In the genomic region with DNA sequence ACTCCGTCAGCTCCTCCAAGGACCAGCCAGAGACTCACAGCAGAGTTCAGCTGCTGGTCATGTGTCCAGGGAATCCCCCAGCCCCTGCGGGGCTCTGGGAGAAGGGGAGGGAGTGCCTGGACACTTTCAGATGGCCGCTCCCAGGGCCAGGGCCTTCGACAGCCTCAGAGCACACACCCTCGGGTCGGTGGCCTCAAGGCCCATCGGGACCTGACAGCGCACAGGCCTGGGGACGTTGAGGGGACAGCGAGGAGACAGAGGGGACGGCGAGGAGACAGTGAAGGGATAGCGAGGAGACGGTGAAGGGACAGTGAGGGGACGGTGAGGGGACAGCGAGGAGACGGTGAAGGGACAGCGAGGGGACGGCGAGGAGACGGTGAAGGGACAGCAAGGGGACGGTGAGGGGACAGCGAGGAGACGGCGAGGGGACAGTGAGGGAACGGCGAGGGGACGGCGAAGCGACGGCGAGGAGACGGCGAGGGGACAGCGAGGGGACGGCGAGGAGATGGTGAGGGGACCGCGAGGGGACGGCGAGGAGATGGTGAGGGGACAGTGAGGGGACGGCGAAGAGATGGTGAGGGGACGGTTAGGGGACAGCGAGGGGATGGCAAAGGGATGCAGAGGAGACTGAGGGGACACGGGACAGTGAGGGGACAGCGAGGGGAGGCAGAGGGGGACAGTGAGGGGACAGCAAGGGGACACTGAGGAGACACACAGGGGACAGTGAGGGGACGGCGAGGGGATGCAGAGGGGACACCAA, we compare ENCODE assay signal across 27 cellular contexts. TPM values are rescaled to one million over a fixed set of nuclear protein-coding genes. Genes with fewer than 3 reads are reported as not detected.
"Had no signal": no experiment of that assay in that cellular context is flagged by ENCODE, and none has a peak within 500 bp of the region (broad histone marks: within the 10 kb centered on the region; RNA-seq: fewer than 3 reads in every experiment).

No MANE protein-coding gene starts in this region.

- H3K36me3 ChIP-seq: cardiac muscle cell had no signal

- ATAC-seq: foreskin keratinocyte; left cardiac atrium; stimulated activated effector memory CD8-positive, alpha-beta T cell treated with anti-CD3 and anti-CD28 coated beads, Interleukin-12 subunit alpha, Interleukin-12 subunit beta, amount 100 ng/mL, for 72 hours; T-cell had no signal

- DNase-seq: activated CD4-positive, alpha-beta T cell treated with anti-CD3 and anti-CD28 coated beads for 4 hours; activated CD4-positive, alpha-beta T cell treated with anti-CD3 and anti-CD28 coated beads, Interleukin-2, amount 50 U/mL, for 4 hours; activated CD8-positive, alpha-beta memory T cell treated with anti-CD3 and anti-CD28 coated beads for 24 hours; activated gamma-delta T cell; activated naive CD4-positive, alpha-beta T cell treated with anti-CD3 and anti-CD28 coated beads, Interleukin-2, amount 10 ng/mL, durations not matched to agents 7 days and 5 days; activated naive CD8-positive, alpha-beta T cell treated with anti-CD3 and anti-CD28 coated beads, Interleukin-2, amount 10 ng/mL, durations not matched to agents 7 days and 5 days; activated T-cell treated with anti-CD3 and anti-CD28 coated beads, Interleukin-2, amount 50 U/mL, for 1 hour; cortex of kidney; endodermal cell; foreskin keratinocyte; islet precursor cell; left cardiac atrium; naive B cell; retina; sigmoid colon; small intestine; stimulated activated CD4-positive, alpha-beta T cell treated with anti-CD3 and anti-CD28 coated beads, Interleukin-4, amount 100 ng/mL, for 24 hours; T-cell had no signal

- H3K4me3 ChIP-seq: ascending aorta, cardiac muscle cell, sigmoid colon, thoracic aorta, vagina had no signal

- H3K27ac ChIP-seq: ascending aorta, cardiac muscle cell, foreskin keratinocyte, sigmoid colon, thoracic aorta, vagina, VCaP had no signal

- H3K27me3 ChIP-seq: ascending aorta, cardiac muscle cell, foreskin keratinocyte, sigmoid colon, vagina had no signal

- H3K4me1 ChIP-seq: ascending aorta, foreskin keratinocyte, sigmoid colon, vagina had no signal

- H3K9me3 ChIP-seq: ascending aorta, sigmoid colon, thoracic aorta, vagina had no signal

- FAIRE-seq: small intestine, TTC549 had no signal

RNA-seq across cellular contexts. Expression of gene NKD2, which starts 56.0 kb away (rescaled TPM):
- total RNA-seq: chondrocyte, osteocyte had no signal
- polyA plus RNA-seq: foreskin keratinocyte had no signal
